11 cellular contexts compared by ENCODE assay signal in the genomic region with DNA sequence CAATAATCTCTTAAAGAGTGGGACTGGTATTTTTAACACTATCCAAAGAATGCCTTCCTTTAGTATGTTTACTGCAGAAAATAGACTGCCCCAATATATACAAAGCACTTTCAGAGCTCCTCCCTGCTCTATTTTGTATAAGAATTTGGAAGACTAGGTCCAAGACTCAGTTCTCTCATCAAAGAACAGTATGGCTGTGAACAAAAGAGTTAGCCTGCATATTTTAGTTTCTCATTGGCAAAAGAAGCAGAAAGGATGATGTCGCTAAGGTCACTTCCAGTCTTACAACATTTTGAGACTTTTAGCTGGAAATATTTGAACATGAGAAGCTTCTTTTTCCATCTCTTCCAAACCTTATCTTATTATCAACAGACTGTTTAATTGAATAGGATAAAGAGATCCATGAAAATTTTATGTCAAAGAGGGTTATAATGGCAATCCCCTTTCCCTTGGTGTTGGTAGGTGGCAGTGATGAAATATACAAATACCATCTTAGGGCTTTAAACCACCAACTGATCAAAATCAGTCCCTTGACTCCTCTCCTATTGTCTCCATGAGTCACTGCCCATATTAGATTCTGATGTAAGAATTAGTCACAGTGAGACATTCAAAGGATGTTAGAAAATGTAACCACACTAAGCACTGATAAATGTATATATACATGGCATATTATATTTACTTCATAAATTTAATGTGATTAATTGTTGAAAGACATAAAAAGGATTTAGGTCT.
A peak's percentile ranks its signal among the peaks of the same experiment; 100 is the strongest.
DNase-seq lines count a peak whose midpoint lies in the region; ATAC-seq and TF ChIP-seq lines count a peak whose summit lies in the region.
"Had no signal": no experiment of that assay in that cellular context is flagged by ENCODE, and none has a peak within 500 bp of the region (broad histone marks: within the 10 kb centered on the region; RNA-seq: fewer than 3 reads in every experiment).

No MANE protein-coding gene starts in this region.

- intact Hi-C loops in A673 (cut with micrococcal nuclease; ENCODE audit: unreplicated experiment) (loop anchor here (2.0 kb wide), 1 partner anchor 21 kb away; no protein-coding TSS in a partner anchor), lower leg skin (cut with DNase I; ENCODE audit: low total_unique reads) (no loop called here)

- CTCF ChIA-PET in A673 (lab: Charles Lee), result no interaction called here

- H3K27me3 Mint-ChIP-seq in activated naive CD8-positive, alpha-beta T cell treated with anti-CD3 and anti-CD28 coated beads, Interleukin-2, amount 50 U/mL, for 24 hours, result peaks cover 4% of the 10 kb centered on the region
- H3K27me3 Mint-ChIP-seq: CD8-positive, alpha-beta memory T cell had no signal

- TF ChIP-seq POLR2A in lower leg skin (IDR thresholded peaks at IDR 0.05), result no peak

- DNase-seq in A673 (ENCODE audit: low spot score), result peak; percentile 78
- peak; percentile 95 for DNase-seq in HCEC 1CT
- DNase-seq in activated naive CD8-positive, alpha-beta T cell treated with anti-CD3 and anti-CD28 coated beads, Interleukin-2, amount 50 U/mL, for 24 hours, result no peak
- peak; percentile 37 for DNase-seq in hepatic stellate cell (ENCODE audit: low spot score)
- DNase-seq in NCI-H2107 (lab: John Stamatoyannopoulos, UW), result no peak
- no peak for DNase-seq in lower leg skin (ENCODE audit: low spot score in 2 of 2)
- DNase-seq: CD8-positive, alpha-beta memory T cell; midbrain had no signal

- ATAC-seq in activated naive CD8-positive, alpha-beta T cell treated with anti-CD3 and anti-CD28 coated beads, Interleukin-2, amount 50 U/mL, for 24 hours, result peak; percentile 96
- ATAC-seq in HG03432 (IDR thresholded peaks at IDR 0.05; ENCODE audit: unreplicated experiment), result no peak
- no peak for ATAC-seq in HG02623 (IDR thresholded peaks at IDR 0.05; ENCODE audit: unreplicated experiment)

- H3K4me3 ChIP-seq in A673 (ENCODE audit: low read depth, low read length, poor library complexity, severe bottlenecking) (no peak overlapping the region), lower leg skin (ENCODE audit: low read depth, poor library complexity, severe bottlenecking) (no peak overlapping the region)
- H3K4me3 ChIP-seq: cardiac muscle cell had no signal

- peaks cover 11% of the 10 kb centered on the region for H3K4me1 Mint-ChIP-seq in activated naive CD8-positive, alpha-beta T cell treated with anti-CD3 and anti-CD28 coated beads, Interleukin-2, amount 50 U/mL, for 24 hours
- H3K4me1 Mint-ChIP-seq: CD8-positive, alpha-beta memory T cell had no signal

- H3K9me3 ChIP-seq in A673 (ENCODE audit: low read depth, low read length, poor library complexity, severe bottlenecking), result no peaks in the 10 kb centered on the region

- H3K27ac Mint-ChIP-seq in activated naive CD8-positive, alpha-beta T cell treated with anti-CD3 and anti-CD28 coated beads, Interleukin-2, amount 50 U/mL, for 24 hours, result no peak overlapping the region
- H3K27ac Mint-ChIP-seq: CD8-positive, alpha-beta memory T cell had no signal

- no peaks in the 10 kb centered on the region for H3K36me3 Mint-ChIP-seq in activated naive CD8-positive, alpha-beta T cell treated with anti-CD3 and anti-CD28 coated beads, Interleukin-2, amount 50 U/mL, for 24 hours (ENCODE audit: low read depth)
- H3K36me3 Mint-ChIP-seq: CD8-positive, alpha-beta memory T cell had no signal

- H3K4me3 Mint-ChIP-seq in activated naive CD8-positive, alpha-beta T cell treated with anti-CD3 and anti-CD28 coated beads, Interleukin-2, amount 50 U/mL, for 24 hours, result no peak overlapping the region
- H3K4me3 Mint-ChIP-seq: CD8-positive, alpha-beta memory T cell had no signal

- TF ChIP-seq CTCF in A673 (conservative IDR thresholded peaks at IDR 0.05; ENCODE audit: low read depth, low read length), result no peak
- no peak for TF ChIP-seq CTCF in lower leg skin (IDR thresholded peaks at IDR 0.05)

- H3K4me1 ChIP-seq in A673 (ENCODE audit: insufficient read depth, low read length, poor library complexity, severe bottlenecking), result peaks cover 19% of the 10 kb centered on the region

- H3K27ac ChIP-seq in A673 (ENCODE audit: low read depth, low read length, poor library complexity, severe bottlenecking), result peak overlapping the region; percentile 55
- H3K27ac ChIP-seq: cardiac muscle cell had no signal

- 86 to 100% methylated on average over 1 of the region's 1 CpG for WGBS in lower leg skin, 2 donors

- no peaks in the 10 kb centered on the region for H3K27me3 ChIP-seq in A673 (replicated peaks; ENCODE audit: insufficient read depth, low read depth, low read length, poor library complexity)
- H3K27me3 ChIP-seq: cardiac muscle cell had no signal

- H3K36me3 ChIP-seq in A673 (ENCODE audit: insufficient read depth, low read length, poor library complexity, severe bottlenecking), result no peaks in the 10 kb centered on the region
- H3K36me3 ChIP-seq: cardiac muscle cell had no signal

- POLR2A ChIA-PET in A673 (lab: Charles Lee; ENCODE audit: low non-redundant PET), result no interaction called here

- H3K9me3 Mint-ChIP-seq in activated naive CD8-positive, alpha-beta T cell treated with anti-CD3 and anti-CD28 coated beads, Interleukin-2, amount 50 U/mL, for 24 hours, result no peaks in the 10 kb centered on the region

- BruUV-seq in A673 (replicated peaks; lab: Mats Ljungman, UMichigan), result no TSS peak

Comparison
In these comparisons a context has a peak if more than half of its experiments do, and no peak if none do; other contexts are left out.
1. DNase-seq: peak in A673 (single experiment), HCEC 1CT (single experiment) and hepatic stellate cell (single experiment); none in activated naive CD8-positive, alpha-beta T cell treated with anti-CD3 and anti-CD28 coated beads, Interleukin-2, amount 50 U/mL, for 24 hours (single experiment), NCI-H2107 (single experiment) and lower leg skin (0 of 2).